ENCODE assay signal across 9 cellular contexts in the genomic region with DNA sequence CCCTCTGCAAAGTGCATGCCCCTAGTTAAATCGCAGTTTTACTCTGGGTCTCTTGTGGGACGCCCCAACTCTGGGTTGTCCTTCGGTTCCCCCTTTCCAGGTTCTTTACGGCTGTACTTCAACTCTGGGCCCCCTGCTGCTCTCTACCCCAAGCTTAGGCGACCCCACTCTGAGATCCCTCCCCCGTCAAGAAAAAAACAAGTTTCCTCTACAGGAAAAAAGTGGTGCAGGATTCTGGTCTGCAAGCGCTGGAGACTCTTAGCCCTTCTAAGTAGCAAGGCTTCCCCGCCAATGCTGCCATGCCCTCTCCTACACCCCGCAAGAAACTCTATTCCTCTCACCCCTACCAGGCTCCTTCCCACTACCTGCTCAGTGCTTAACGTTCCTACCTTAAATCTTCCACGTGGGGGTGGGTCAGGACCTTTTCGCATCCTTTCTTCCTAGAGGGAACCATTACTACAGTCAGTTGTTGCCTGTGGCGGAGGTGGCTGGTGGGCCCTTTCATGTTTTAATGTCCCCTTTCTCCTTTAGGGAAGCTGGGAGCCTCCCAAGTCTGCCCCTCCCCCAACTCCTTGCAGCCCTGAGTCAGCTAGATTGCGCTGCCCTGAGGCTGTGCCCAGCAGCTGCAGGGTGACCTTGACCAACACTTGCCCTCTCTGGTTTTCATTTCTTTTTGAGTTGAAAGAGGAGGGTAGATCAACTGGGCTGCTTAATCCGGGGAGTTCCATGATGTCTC. TPM values are rescaled to one million over a fixed set of nuclear protein-coding genes. Genes with fewer than 3 reads are reported as not detected.
DNase-seq lines count a peak whose midpoint lies in the region; ATAC-seq and TF ChIP-seq lines count a peak whose summit lies in the region.
"Had no signal": no experiment of that assay in that cellular context is flagged by ENCODE, and none has a peak within 500 bp of the region (broad histone marks: within the 10 kb centered on the region; RNA-seq: fewer than 3 reads in every experiment).

No MANE protein-coding gene starts in this region.

- peaks cover 1% of the 10 kb centered on the region for H3K36me3 Mint-ChIP-seq in chondrocyte (ENCODE audit: low read depth)
- H3K36me3 Mint-ChIP-seq in naive thymus-derived CD8-positive, alpha-beta T cell: peaks cover 2 to 5% (median 3%) of the 10 kb centered on the region in 3 donors

- H3K27ac Mint-ChIP-seq in chondrocyte (ENCODE audit: unreplicated experiment): no peak overlapping the region
- H3K27ac Mint-ChIP-seq in naive thymus-derived CD8-positive, alpha-beta T cell: no peak overlapping the region

- no peak overlapping the region for H3K27ac ChIP-seq in HUES6 (ENCODE audit: low read depth, low read length)
- H3K27ac ChIP-seq: epithelial cell of prostate had no signal

- H3K4me1 ChIP-seq in BE2C (peaks cover 21% of the 10 kb centered on the region), HUES6 (ENCODE audit: control insufficient read depth, insufficient read depth, low read length) (peaks cover 32% of the 10 kb centered on the region)

- no peaks in the 10 kb centered on the region for H3K36me3 ChIP-seq in BE2C
- H3K36me3 ChIP-seq in HUES6 (ENCODE audit: control insufficient read depth, insufficient read depth, low read length): peaks cover 14% of the 10 kb centered on the region

- peak overlapping the region; percentile 67 for H3K4me3 Mint-ChIP-seq in chondrocyte (ENCODE audit: unreplicated experiment)
- peak overlapping the region; percentile 39 to 77 (median 66) for H3K4me3 Mint-ChIP-seq in naive thymus-derived CD8-positive, alpha-beta T cell

- peaks cover 32% of the 10 kb centered on the region for H3K27me3 Mint-ChIP-seq in chondrocyte (ENCODE audit: low read depth)
- H3K27me3 Mint-ChIP-seq in naive thymus-derived CD8-positive, alpha-beta T cell: peaks cover 12 to 46% (median 36%) of the 10 kb centered on the region in 5 donors

- peak overlapping the region; percentile 71 for H3K9ac ChIP-seq in HUES6 (ENCODE audit: low read length)

- H3K27me3 ChIP-seq in BE2C (peaks cover 22% of the 10 kb centered on the region), HUES6 (ENCODE audit: control insufficient read depth, insufficient read depth, low read length) (peaks cover 62% of the 10 kb centered on the region)

- H3K9me3 Mint-ChIP-seq in chondrocyte (ENCODE audit: low read depth): no peaks in the 10 kb centered on the region
- peaks cover 0 to 2% (median 0%) of the 10 kb centered on the region in 9 donors for H3K9me3 Mint-ChIP-seq in naive thymus-derived CD8-positive, alpha-beta T cell

- H3K4me1 Mint-ChIP-seq in chondrocyte (ENCODE audit: low read depth): peaks cover 22% of the 10 kb centered on the region
- H3K4me1 Mint-ChIP-seq in naive thymus-derived CD8-positive, alpha-beta T cell: peaks cover 10 to 26% (median 18%) of the 10 kb centered on the region in 4 donors

- no peak for ATAC-seq in naive thymus-derived CD8-positive, alpha-beta T cell

- H3K9me3 ChIP-seq in BE2C (peaks cover 12% of the 10 kb centered on the region), HUES6 (ENCODE audit: control insufficient read depth, insufficient read depth, low read depth, low read length) (no peaks in the 10 kb centered on the region)

- DNase-seq in BE2C: no peak
- no peak for DNase-seq in chondrocyte (ENCODE audit: low spot score)
- DNase-seq in naive thymus-derived CD8-positive, alpha-beta T cell: no peak
- DNase-seq in NCI-H2171 treated with DMSO at 0.1 percent for 48 hours (lab: John Stamatoyannopoulos, UW): no peak
- no peak for DNase-seq in hippocampal formation (lab: John Stamatoyannopoulos, UW)
- no peak for DNase-seq in stimulated activated CD4-positive, alpha-beta T cell treated with anti-CD3 and anti-CD28 coated beads, Interleukin-1b, Interleukin-23, amount 100 ng/mL, for 48 hours
- DNase-seq in GOT3 (lab: John Stamatoyannopoulos, UW): no peak

- H3K4me3 ChIP-seq in BE2C (ENCODE audit: low read depth, low read length) (peak overlapping the region; percentile 45), HUES6 (ENCODE audit: low read depth, low read length) (peak overlapping the region; percentile 64)

- POLR2A ChIA-PET in naive thymus-derived CD8-positive, alpha-beta T cell (lab: Charles Lee): interaction anchor here (0.5 kb wide), 1 partner anchor 100 kb away, joined by 5 read pairs; no protein-coding TSS in a partner anchor

- no peak for TF ChIP-seq CTCF in BE2C (IDR thresholded peaks at IDR 0.05; ENCODE audit: low read depth, low read length)
- no peak for TF ChIP-seq CTCF in chondrocyte (IDR thresholded peaks at IDR 0.05)

RNA-seq across cellular contexts. Expression of a gene that starts 1.4 kb away (rescaled TPM):
- polyA plus RNA-seq in BE2C (2012; ENCODE audit: insufficient read depth, insufficient read length, low read depth): 119 TPM
- total RNA-seq in chondrocyte: 2.8 to 3.5 TPM (median 2.9 TPM) in 3 replicates
- under 1 TPM; 0.31 to 0.47 TPM for total RNA-seq in naive thymus-derived CD8-positive, alpha-beta T cell
- under 1 TPM; 0.27 to 0.67 (median 0.52) TPM for polyA plus RNA-seq in naive thymus-derived CD8-positive, alpha-beta T cell

RNA-seq across cellular contexts. Expression of a gene that starts 43.0 kb away (rescaled TPM):
- 0.29 TPM for polyA plus RNA-seq in BE2C (2012; ENCODE audit: insufficient read depth, insufficient read length, low read depth)
- total RNA-seq in chondrocyte: not detected in 3 replicates
- total RNA-seq in naive thymus-derived CD8-positive, alpha-beta T cell: not detected
- polyA plus RNA-seq in naive thymus-derived CD8-positive, alpha-beta T cell: under 1 TPM in 1 of 3 donors, not detected in 2; 0.11 TPM
